1 cellular context compared by ENCODE assay signal in the genomic region with DNA sequence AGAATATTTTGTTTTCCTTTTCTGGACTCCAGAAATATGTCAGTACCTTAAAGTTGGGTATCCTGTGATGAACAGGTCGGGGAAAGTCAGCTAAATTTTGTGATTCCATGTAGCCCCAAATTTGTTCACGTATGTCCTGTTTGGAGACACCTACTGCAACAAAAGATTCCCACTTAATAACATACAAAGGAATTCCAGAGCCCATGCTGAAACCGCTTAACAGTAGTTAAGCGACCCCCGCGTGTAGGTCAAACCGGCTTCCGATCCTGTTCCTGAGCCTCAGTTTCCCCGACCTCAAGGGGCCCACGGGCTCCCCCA.
TF ChIP-seq lines count a peak whose summit lies in the region.

No MANE protein-coding gene starts in this region.

TF ChIP-seq in H1, 55 proteins besides CTCF, POLR2A, EP300 and RAD21:
- no peak for TF ChIP-seq CHD2 (IDR thresholded peaks at IDR 0.05; ENCODE audit: low read length)
- TF ChIP-seq SP2 (IDR thresholded peaks at IDR 0.05; ENCODE audit: low read length), result no peak
- no peak for TF ChIP-seq ZNF274 (IDR thresholded peaks at IDR 0.05; ENCODE audit: borderline replicate concordance, extremely low read depth, low read length)
- TF ChIP-seq HDAC6 (IDR thresholded peaks at IDR 0.05; ENCODE audit: low read depth, low read length), result no peak
- no peak for TF ChIP-seq RBBP5 (IDR thresholded peaks at IDR 0.05; ENCODE audit: borderline replicate concordance, low read depth, low read length)
- no peak for TF ChIP-seq KDM5A (IDR thresholded peaks at IDR 0.05; ENCODE audit: low read length)
- TF ChIP-seq BACH1 (IDR thresholded peaks at IDR 0.05; ENCODE audit: low read length), result no peak
- TF ChIP-seq TAF7 (optimal IDR thresholded peaks at IDR 0.05; ENCODE audit: borderline replicate concordance, low read depth, low read length), result no peak
- no peak for TF ChIP-seq BCL11A (IDR thresholded peaks at IDR 0.05; ENCODE audit: low read depth in 2 of 2, low read length in 2 of 2)
- no peak for TF ChIP-seq GABPA (IDR thresholded peaks at IDR 0.05; ENCODE audit: borderline replicate concordance, insufficient read depth, low read length)
- TF ChIP-seq YY1 (IDR thresholded peaks at IDR 0.05; ENCODE audit: low read depth, low read length), result no peak
- TF ChIP-seq RNF2 (IDR thresholded peaks at IDR 0.05; ENCODE audit: borderline replicate concordance, low read depth, low read length, missing control alignments, poor library complexity, severe bottlenecking), result no peak
- no peak for TF ChIP-seq CTBP2 (IDR thresholded peaks at IDR 0.05; ENCODE audit: borderline replicate concordance, insufficient read depth, insufficient read length, low read length)
- no peak for TF ChIP-seq SRF (IDR thresholded peaks at IDR 0.05; ENCODE audit: low read depth, low read length)
- TF ChIP-seq, protein P1, sequence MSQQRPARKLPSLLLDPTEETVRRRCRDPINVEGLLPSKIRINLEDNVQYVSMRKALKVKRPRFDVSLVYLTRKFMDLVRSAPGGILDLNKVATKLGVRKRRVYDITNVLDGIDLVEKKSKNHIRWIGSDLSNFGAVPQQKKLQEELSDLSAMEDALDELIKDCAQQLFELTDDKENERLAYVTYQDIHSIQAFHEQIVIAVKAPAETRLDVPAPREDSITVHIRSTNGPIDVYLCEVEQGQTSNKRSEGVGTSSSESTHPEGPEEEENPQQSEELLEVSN (IDR thresholded peaks at IDR 0.05), result no peak; the same call in 1 of the 2 replicates
- no peak for TF ChIP-seq RXRA (IDR thresholded peaks at IDR 0.05; ENCODE audit: insufficient read depth, low read depth, low read length)
- no peak for TF ChIP-seq SIRT6 (IDR thresholded peaks at IDR 0.05; ENCODE audit: low read length)
- TF ChIP-seq ASH2L (IDR thresholded peaks at IDR 0.05; ENCODE audit: low read length), result no peak
TF ChIP-seq in H1: peak in this region for 0.
